Comparison of ENCODE assay signal across 14 cellular contexts in the genomic region with DNA sequence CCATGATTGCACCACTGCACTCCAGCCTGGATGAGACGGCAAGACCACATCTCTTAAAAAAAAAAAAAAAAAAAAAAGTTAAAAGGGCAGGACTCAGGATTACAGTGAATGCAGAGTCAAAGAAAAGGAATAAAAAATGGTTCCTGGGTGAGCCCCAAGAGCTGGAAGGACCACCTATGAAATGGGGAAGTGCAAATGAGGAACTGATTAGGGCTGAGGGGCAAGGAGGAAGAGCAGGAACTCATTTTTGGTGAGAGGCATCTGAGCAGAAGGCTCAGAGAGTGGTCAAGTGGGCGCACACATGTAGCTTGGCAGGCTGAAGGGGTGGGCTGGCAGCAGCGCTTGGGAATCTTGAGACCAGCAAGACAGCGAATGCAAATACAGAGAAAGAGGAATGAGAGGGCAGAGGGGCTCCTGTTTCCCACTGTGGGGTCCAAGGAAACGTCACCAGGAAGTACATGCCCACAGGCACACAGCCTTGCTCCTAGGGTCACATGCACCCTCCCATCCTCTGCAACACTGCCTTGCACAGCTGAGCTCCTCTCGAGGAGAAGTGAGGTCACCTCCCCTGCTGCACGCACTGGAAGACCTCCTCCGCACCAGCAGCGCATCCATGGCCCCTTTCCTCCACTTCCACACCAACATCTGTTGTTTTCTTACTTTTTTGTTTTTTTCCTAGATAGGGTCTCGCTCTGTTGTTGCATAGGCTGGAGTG. TPM values are rescaled to one million over a fixed set of nuclear protein-coding genes. Genes with fewer than 3 reads are reported as not detected.
A peak's percentile ranks its signal among the peaks of the same experiment; 100 is the strongest.
DNase-seq lines count a peak whose midpoint lies in the region; ATAC-seq lines count a peak whose summit lies in the region.
"Had no signal": no experiment of that assay in that cellular context is flagged by ENCODE, and none has a peak within 500 bp of the region (broad histone marks: within the 10 kb centered on the region; RNA-seq: fewer than 3 reads in every experiment).

No MANE protein-coding gene starts in this region.

- peak overlapping the region in 4 of 11 experiments; percentile 38 to 58 (median 49); a peak in 8 of 22 replicates for H3K9ac ChIP-seq in BLaER1 treated with 17β-estradiol and CSF1 and Interleukin-3, amounts not matched to agents 10 nM and 100 nM
- H3K9ac ChIP-seq in Karpas-422 (ENCODE audit: low read length): no peak overlapping the region

- no peaks in the 10 kb centered on the region for H3K27me3 ChIP-seq in BLaER1 treated with 17β-estradiol and CSF1 and Interleukin-3, amounts not matched to agents 10 nM and 100 nM
- no peaks in the 10 kb centered on the region for H3K27me3 ChIP-seq in Karpas-422 (ENCODE audit: low read length)
- H3K27me3 ChIP-seq: thyroid gland had no signal

- H3K4me1 ChIP-seq in BLaER1 treated with 17β-estradiol and CSF1 and Interleukin-3, amounts not matched to agents 10 nM and 100 nM: peaks cover 15 to 64% (median 24%) of the 10 kb centered on the region in 10 experiments
- peaks cover 11% of the 10 kb centered on the region for H3K4me1 ChIP-seq in Karpas-422 (ENCODE audit: low read length)
- H3K4me1 ChIP-seq: thyroid gland had no signal

- H3K4me2 ChIP-seq in BLaER1 treated with 17β-estradiol and CSF1 and Interleukin-3, amounts not matched to agents 10 nM and 100 nM: peak overlapping the region; percentile 27 to 86 (median 73); a peak in 21 of 22 replicates
- H3K4me2 ChIP-seq in Karpas-422 (ENCODE audit: low read depth, low read length, poor library complexity, severe bottlenecking): no peak overlapping the region

- H3K9me3 ChIP-seq in BLaER1 treated with 17β-estradiol and CSF1 and Interleukin-3, amounts not matched to agents 10 nM and 100 nM (replicated peaks in 1 of 11): no peaks in the 10 kb centered on the region
- H3K9me3 ChIP-seq in Karpas-422 (ENCODE audit: low read length): no peaks in the 10 kb centered on the region
- H3K9me3 ChIP-seq: thyroid gland had no signal

- peaks cover 34 to 90% (median 72%) of the 10 kb centered on the region in 11 experiments for H3K36me3 ChIP-seq in BLaER1 treated with 17β-estradiol and CSF1 and Interleukin-3, amounts not matched to agents 10 nM and 100 nM
- H3K36me3 ChIP-seq in Karpas-422 (ENCODE audit: insufficient read depth, low read length): no peaks in the 10 kb centered on the region

- DNase-seq in Karpas-422 (peak; percentile 71), NCI-H1092 treated with DMSO at 0.1 percent for 48 hours (lab: John Stamatoyannopoulos, UW) (no peak), NCI-H2107 (lab: John Stamatoyannopoulos, UW) (no peak)
- DNase-seq in stimulated activated CD4-positive, alpha-beta T cell treated with anti-CD3 and anti-CD28 coated beads, Interleukin-4, amount 100 ng/mL, for 24 hours: no peak
- no peak for DNase-seq in activated effector memory CD4-positive, alpha-beta T cell treated with Interleukin-2 at 50 U/mL for 16 hours
- DNase-seq: activated naive CD4-positive, alpha-beta T cell treated with Interleukin-2 at 50 U/mL for 16 hours; effector CD4-positive, alpha-beta T cell; NCI-H82; stimulated activated CD4-positive, alpha-beta T cell treated with anti-CD3 and anti-CD28 coated beads, Interleukin-2, amount 100 ng/mL, for 48 hours; thyroid gland had no signal

- peaks cover 17 to 96% (median 69%) of the 10 kb centered on the region in 11 experiments; a peak in 20 of 22 replicates for H4K20me1 ChIP-seq in BLaER1 treated with 17β-estradiol and CSF1 and Interleukin-3, amounts not matched to agents 10 nM and 100 nM
- no peaks in the 10 kb centered on the region for H4K20me1 ChIP-seq in Karpas-422 (ENCODE audit: insufficient read depth, low read depth, low read length)

- no peak overlapping the region for H2AFZ ChIP-seq in Karpas-422 (ENCODE audit: low read length)

- H3K79me2 ChIP-seq in Karpas-422 (ENCODE audit: low read length): no peaks in the 10 kb centered on the region

- no peaks in the 10 kb centered on the region for H3K9me2 ChIP-seq in Karpas-422 (replicated peaks; ENCODE audit: insufficient read depth, low read length)

- peak overlapping the region in 3 of 10 experiments; percentile 15 to 28 (median 18); a peak in 5 of 20 replicates for H3K4me3 ChIP-seq in BLaER1 treated with 17β-estradiol and CSF1 and Interleukin-3, amounts not matched to agents 10 nM and 100 nM
- H3K4me3 ChIP-seq in Karpas-422 (ENCODE audit: low read length): no peak overlapping the region
- H3K4me3 ChIP-seq: thyroid gland had no signal

- peak; percentile 79 for ATAC-seq in GM19328 (IDR thresholded peaks at IDR 0.05; ENCODE audit: unreplicated experiment)
- ATAC-seq in esophagus mucosa: peak; percentile 26
- ATAC-seq: WTC11 had no signal

- peak overlapping the region in 7 of 11 experiments; percentile 46 to 70 (median 62); a peak in 14 of 22 replicates for H3K27ac ChIP-seq in BLaER1 treated with 17β-estradiol and CSF1 and Interleukin-3, amounts not matched to agents 10 nM and 100 nM
- H3K27ac ChIP-seq in Karpas-422 (ENCODE audit: low read length): no peak overlapping the region
- H3K27ac ChIP-seq: thyroid gland had no signal

RNA-seq across cellular contexts. Expression of gene PRKX, which starts 49.7 kb away (rescaled TPM):
- 18.2 and 21.7 TPM in 2 replicates for total RNA-seq in Karpas-422 (2014; rRNA removed; shearing (Covaris generic); ENCODE audit: low replicate concordance)
- total RNA-seq in esophagus mucosa: 46.0 TPM
